ENCODE assay signal across 22 cellular contexts in the genomic region with DNA sequence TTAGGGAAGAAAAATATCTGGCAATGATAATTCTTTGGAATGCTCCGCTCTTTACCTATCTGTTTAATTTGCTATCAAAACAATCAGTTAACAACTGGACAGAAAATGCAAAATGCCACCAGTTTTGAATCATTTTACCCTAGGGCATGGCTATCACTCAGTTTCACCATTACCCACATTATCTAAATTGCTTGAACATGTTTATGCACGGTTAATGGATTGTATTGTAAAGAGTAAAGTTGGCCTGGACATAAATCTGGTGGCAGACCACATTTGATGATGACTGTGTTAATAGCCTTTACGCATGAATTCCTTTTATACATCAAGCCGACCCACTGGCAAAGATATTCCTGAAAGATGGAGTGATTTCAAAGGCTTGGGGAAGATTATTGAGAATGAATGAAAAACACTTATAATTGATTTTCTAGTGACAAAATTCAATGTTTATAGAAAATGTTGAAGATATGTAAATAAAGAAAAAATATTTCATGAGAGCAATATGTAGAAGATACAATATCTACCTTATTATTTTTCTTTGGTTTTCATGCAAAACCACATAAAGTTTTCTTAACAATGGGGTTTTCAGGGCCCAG.
"Had no signal": no experiment of that assay in that cellular context is flagged by ENCODE, and none has a peak within 500 bp of the region (broad histone marks: within the 10 kb centered on the region; RNA-seq: fewer than 3 reads in every experiment).

No MANE protein-coding gene starts in this region.

- H3K36me3 Mint-ChIP-seq: activated naive CD4-positive, alpha-beta T cell treated with anti-CD3 and anti-CD28 coated beads, Interleukin-2, amount 50 U/mL, for 24 hours; naive thymus-derived CD8-positive, alpha-beta T cell had no signal

- H3K9me3 Mint-ChIP-seq: activated T-cell treated with anti-CD3 and anti-CD28 coated beads, Interleukin-2, amount 50 U/mL, for 72 hours had no signal

- FAIRE-seq: astrocyte, bronchial epithelial cell, frontal cortex, small intestine, urothelium cell line had no signal

- H3K9me3 ChIP-seq: adrenal gland, heart right ventricle, psoas muscle, right lobe of liver, tibial nerve had no signal

- H3K27me3 Mint-ChIP-seq: activated naive CD4-positive, alpha-beta T cell treated with anti-CD3 and anti-CD28 coated beads, Interleukin-2, amount 50 U/mL, for 24 hours; naive thymus-derived CD8-positive, alpha-beta T cell; stimulated activated naive CD8-positive, alpha-beta T cell treated with anti-CD3 and anti-CD28 coated beads, Interleukin-15, Interleukin-2, amounts not matched to agents 100 ng/mL and 50 ng/mL, for 24 hours had no signal

- DNase-seq: activated CD4-positive, alpha-beta T cell treated with anti-CD3 and anti-CD28 coated beads for 1 hour; activated gamma-delta T cell; activated T-cell treated with anti-CD3 and anti-CD28 coated beads, Interleukin-2, amount 50 U/mL, for 72 hours; adrenal gland; cerebellar nuclear complex; cortex of kidney; heart right ventricle; mesendoderm; naive thymus-derived CD8-positive, alpha-beta T cell; psoas muscle; right lobe of liver; small intestine; stimulated activated CD4-positive, alpha-beta T cell treated with anti-CD3 and anti-CD28 coated beads, Interleukin-15, amount 100 ng/mL, for 24 hours; stimulated activated CD4-positive, alpha-beta T cell treated with anti-CD3 and anti-CD28 coated beads, Interleukin-2, amount 100 ng/mL, for 48 hours had no signal

- H3K27me3 ChIP-seq: adrenal gland, heart right ventricle, right lobe of liver, tibial nerve had no signal

- H3K27ac ChIP-seq: adrenal gland, heart right ventricle, psoas muscle, right lobe of liver, tibial nerve, VCaP had no signal

- H3K4me3 Mint-ChIP-seq: activated naive CD4-positive, alpha-beta T cell treated with anti-CD3 and anti-CD28 coated beads, Interleukin-2, amount 50 U/mL, for 24 hours; activated T-cell treated with anti-CD3 and anti-CD28 coated beads, Interleukin-2, amount 50 U/mL, for 72 hours; naive thymus-derived CD8-positive, alpha-beta T cell; stimulated activated naive CD8-positive, alpha-beta T cell treated with anti-CD3 and anti-CD28 coated beads, Interleukin-15, Interleukin-2, amounts not matched to agents 100 ng/mL and 50 ng/mL, for 24 hours had no signal

- ATAC-seq: activated T-cell treated with anti-CD3 and anti-CD28 coated beads, Interleukin-2, amount 50 U/mL, for 72 hours; heart right ventricle; naive thymus-derived CD8-positive, alpha-beta T cell; psoas muscle; right lobe of liver had no signal

- H3K4me1 Mint-ChIP-seq: activated naive CD4-positive, alpha-beta T cell treated with anti-CD3 and anti-CD28 coated beads, Interleukin-2, amount 50 U/mL, for 24 hours; naive thymus-derived CD8-positive, alpha-beta T cell had no signal

- H3K4me1 ChIP-seq: adrenal gland, heart right ventricle, psoas muscle, right lobe of liver, tibial nerve had no signal

- H3K4me3 ChIP-seq: adrenal gland, heart right ventricle, psoas muscle, right lobe of liver, tibial nerve had no signal

- H3K36me3 ChIP-seq: adrenal gland, heart right ventricle, right lobe of liver, tibial nerve had no signal

- H3K27ac Mint-ChIP-seq: activated naive CD4-positive, alpha-beta T cell treated with anti-CD3 and anti-CD28 coated beads, Interleukin-2, amount 50 U/mL, for 24 hours; activated T-cell treated with anti-CD3 and anti-CD28 coated beads, Interleukin-2, amount 50 U/mL, for 72 hours; naive thymus-derived CD8-positive, alpha-beta T cell; stimulated activated naive CD8-positive, alpha-beta T cell treated with anti-CD3 and anti-CD28 coated beads, Interleukin-15, Interleukin-2, amounts not matched to agents 100 ng/mL and 50 ng/mL, for 24 hours had no signal
